Comparison of ENCODE assay signal across 8 cellular contexts in genomic region chr2:60550151-60550983, GRCh38. TPM values are rescaled to one million over a fixed set of nuclear protein-coding genes. Genes with fewer than 3 reads are reported as not detected.
DNase-seq lines count a peak whose midpoint lies in the region; ATAC-seq and TF ChIP-seq lines count a peak whose summit lies in the region.

No MANE protein-coding gene starts in this region.

- H3F3A ChIP-seq in neural cell (ENCODE audit: insufficient read depth, low read length, poor library complexity, severe bottlenecking): peaks cover 8% of the 10 kb centered on the region

- peaks cover 68% of the 10 kb centered on the region for H3K27me3 Mint-ChIP-seq in activated T-cell treated with anti-CD3 and anti-CD28 coated beads, Interleukin-2, amount 50 U/mL, for 72 hours (ENCODE audit: low read depth)

- TF ChIP-seq CTCF in neural cell (IDR thresholded peaks at IDR 0.05; ENCODE audit: poor library complexity, severe bottlenecking): peak; percentile 95

- H3K4me1 Mint-ChIP-seq in activated T-cell treated with anti-CD3 and anti-CD28 coated beads, Interleukin-2, amount 50 U/mL, for 72 hours (ENCODE audit: low read depth): peaks cover 30% of the 10 kb centered on the region

- H3K27ac Mint-ChIP-seq in activated T-cell treated with anti-CD3 and anti-CD28 coated beads, Interleukin-2, amount 50 U/mL, for 72 hours: no peak overlapping the region

- peaks cover 10% of the 10 kb centered on the region for H3K27me3 ChIP-seq in neural cell (ENCODE audit: insufficient read depth, low read depth, low read length)

- TF ChIP-seq EP300 in neural cell (conservative IDR thresholded peaks at IDR 0.05; ENCODE audit: poor library complexity, severe bottlenecking): peak; percentile 79

- H3K27ac ChIP-seq in neural cell (ENCODE audit: low read length): peak overlapping the region; percentile 95

- peak; percentile 96 for TF ChIP-seq RAD21 in neural cell (conservative IDR thresholded peaks at IDR 0.05)

- DNase-seq in DMS53 treated with DMSO at 0.1 percent for 48 hours (lab: John Stamatoyannopoulos, UW; ENCODE audit: unreplicated experiment): peak; percentile 69
- peak; percentile 29 for DNase-seq in NCI-H748 treated with DMSO at 0.1 percent for 48 hours (lab: John Stamatoyannopoulos, UW)
- DNase-seq in activated T-cell treated with anti-CD3 and anti-CD28 coated beads, Interleukin-2, amount 50 U/mL, for 72 hours: peak; percentile 52 to 62
- DNase-seq in fibroblast of the conjunctiva (ENCODE audit: low read depth): peak; percentile 84
- DNase-seq in OCI-M2 (lab: John Stamatoyannopoulos, UW; ENCODE audit: unreplicated experiment): no peak

- peaks cover 2% of the 10 kb centered on the region in 2 donors for H3K36me3 Mint-ChIP-seq in activated T-cell treated with anti-CD3 and anti-CD28 coated beads, Interleukin-2, amount 50 U/mL, for 72 hours (ENCODE audit: insufficient read depth in 2 of 2)

- H3K79me2 ChIP-seq in neural cell (replicated peaks; ENCODE audit: insufficient read depth, low read length): peaks cover 81% of the 10 kb centered on the region

- H3K4me2 ChIP-seq in neural cell (ENCODE audit: low read length): peak overlapping the region; percentile 94

- ATAC-seq in GM21360 (IDR thresholded peaks at IDR 0.05; ENCODE audit: unreplicated experiment) (peak; percentile 35), HG03575 (IDR thresholded peaks at IDR 0.05; ENCODE audit: extremely low read depth, insufficient number of reproducible peaks, low FRiP score, unreplicated experiment) (peak; percentile 36)
- ATAC-seq in activated T-cell treated with anti-CD3 and anti-CD28 coated beads, Interleukin-2, amount 50 U/mL, for 72 hours (replicated peaks in 1 of 2): peak; percentile 67

- peak overlapping the region; percentile 93 for H3K4me3 ChIP-seq in neural cell (ENCODE audit: low read length)

- H3K9ac ChIP-seq in neural cell (ENCODE audit: low read length): peak overlapping the region; percentile 98

- peaks cover 2% of the 10 kb centered on the region for H3K36me3 ChIP-seq in neural cell (ENCODE audit: insufficient read depth, low read length)

- H4K20me1 ChIP-seq in neural cell (ENCODE audit: insufficient read depth): no peaks in the 10 kb centered on the region

- no peak overlapping the region for H2AFZ ChIP-seq in neural cell (ENCODE audit: low read depth, low read length)

- H3K4me3 Mint-ChIP-seq in activated T-cell treated with anti-CD3 and anti-CD28 coated beads, Interleukin-2, amount 50 U/mL, for 72 hours: peak overlapping the region; percentile 89 to 90

- no peaks in the 10 kb centered on the region for H3K9me3 Mint-ChIP-seq in activated T-cell treated with anti-CD3 and anti-CD28 coated beads, Interleukin-2, amount 50 U/mL, for 72 hours

- H3K9me2 ChIP-seq in neural cell (ENCODE audit: insufficient read depth, low read length): no peaks in the 10 kb centered on the region

- H3K9me3 ChIP-seq in neural cell (ENCODE audit: low read length): no peaks in the 10 kb centered on the region

TF ChIP-seq in neural cell, 6 proteins besides CTCF, POLR2A, EP300 and RAD21:
- TF ChIP-seq TAF1 (IDR thresholded peaks at IDR 0.05; ENCODE audit: low read depth): peak; percentile 61
- peak; percentile 88 for TF ChIP-seq SMC3 (conservative IDR thresholded peaks at IDR 0.05; ENCODE audit: poor library complexity)
- no peak for TF ChIP-seq MXI1 (conservative IDR thresholded peaks at IDR 0.05; ENCODE audit: poor library complexity, severe bottlenecking)
- TF ChIP-seq EZH2 (IDR thresholded peaks at IDR 0.05; ENCODE audit: borderline replicate concordance, insufficient read depth, low read length, poor library complexity, severe bottlenecking): no peak
- TF ChIP-seq POLR2AphosphoS5 (IDR thresholded peaks at IDR 0.05): peak; percentile 57
- TF ChIP-seq REST (IDR thresholded peaks at IDR 0.05; ENCODE audit: borderline replicate concordance): peak; percentile 4

RNA-seq across cellular contexts. Expression of gene BCL11A, which starts 3.1 kb away (rescaled TPM):
- 1 to 10 TPM in 1 of 2 donors, under 1 TPM in 1; 1.00 to 1.2 TPM for total RNA-seq in activated T-cell treated with anti-CD3 and anti-CD28 coated beads, Interleukin-2, amount 50 U/mL, for 72 hours
- 44.0 and 54.2 TPM in 2 replicates for polyA plus RNA-seq in neural cell
- polyA minus RNA-seq in neural cell: 117 and 150 TPM in 2 replicates
